ENCODE assay signal across 1 cellular context in the genomic region with DNA sequence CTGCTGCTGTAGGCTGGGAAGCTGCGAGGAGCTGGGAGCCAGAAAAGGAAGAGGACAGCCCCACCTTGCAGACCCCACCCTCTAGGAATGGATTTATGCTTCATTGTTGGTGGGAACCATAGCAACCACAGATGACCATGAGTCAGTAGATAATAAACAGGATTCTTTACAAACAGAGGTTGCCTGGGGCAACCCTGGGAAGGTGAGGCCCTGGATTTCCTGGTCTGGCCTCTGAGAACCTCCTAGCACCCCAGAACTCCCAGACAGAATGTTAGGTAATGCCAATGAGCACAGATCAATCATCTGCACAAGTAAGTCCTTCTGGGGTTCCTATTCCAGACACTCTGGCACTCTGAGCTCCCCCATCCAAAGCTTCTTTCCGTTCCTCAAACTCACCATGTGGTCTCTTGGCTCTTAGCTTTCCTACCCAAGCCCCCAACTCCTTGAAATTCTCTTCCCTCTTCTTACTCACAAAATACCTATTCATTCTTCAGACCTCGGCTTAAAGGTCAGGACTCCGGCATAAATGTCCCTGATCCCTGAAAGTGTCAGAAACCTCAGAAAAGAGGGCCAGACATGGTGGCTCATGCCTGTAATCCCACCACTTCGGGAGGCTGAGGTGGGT.
A peak's percentile ranks its signal among the peaks of the same experiment; 100 is the strongest.
TF ChIP-seq lines count a peak whose summit lies in the region.

No MANE protein-coding gene starts in this region.

TF ChIP-seq in HepG2, 621 proteins besides CTCF, POLR2A, EP300 and RAD21 (continued from another document):
- TF ChIP-seq, protein P1, sequence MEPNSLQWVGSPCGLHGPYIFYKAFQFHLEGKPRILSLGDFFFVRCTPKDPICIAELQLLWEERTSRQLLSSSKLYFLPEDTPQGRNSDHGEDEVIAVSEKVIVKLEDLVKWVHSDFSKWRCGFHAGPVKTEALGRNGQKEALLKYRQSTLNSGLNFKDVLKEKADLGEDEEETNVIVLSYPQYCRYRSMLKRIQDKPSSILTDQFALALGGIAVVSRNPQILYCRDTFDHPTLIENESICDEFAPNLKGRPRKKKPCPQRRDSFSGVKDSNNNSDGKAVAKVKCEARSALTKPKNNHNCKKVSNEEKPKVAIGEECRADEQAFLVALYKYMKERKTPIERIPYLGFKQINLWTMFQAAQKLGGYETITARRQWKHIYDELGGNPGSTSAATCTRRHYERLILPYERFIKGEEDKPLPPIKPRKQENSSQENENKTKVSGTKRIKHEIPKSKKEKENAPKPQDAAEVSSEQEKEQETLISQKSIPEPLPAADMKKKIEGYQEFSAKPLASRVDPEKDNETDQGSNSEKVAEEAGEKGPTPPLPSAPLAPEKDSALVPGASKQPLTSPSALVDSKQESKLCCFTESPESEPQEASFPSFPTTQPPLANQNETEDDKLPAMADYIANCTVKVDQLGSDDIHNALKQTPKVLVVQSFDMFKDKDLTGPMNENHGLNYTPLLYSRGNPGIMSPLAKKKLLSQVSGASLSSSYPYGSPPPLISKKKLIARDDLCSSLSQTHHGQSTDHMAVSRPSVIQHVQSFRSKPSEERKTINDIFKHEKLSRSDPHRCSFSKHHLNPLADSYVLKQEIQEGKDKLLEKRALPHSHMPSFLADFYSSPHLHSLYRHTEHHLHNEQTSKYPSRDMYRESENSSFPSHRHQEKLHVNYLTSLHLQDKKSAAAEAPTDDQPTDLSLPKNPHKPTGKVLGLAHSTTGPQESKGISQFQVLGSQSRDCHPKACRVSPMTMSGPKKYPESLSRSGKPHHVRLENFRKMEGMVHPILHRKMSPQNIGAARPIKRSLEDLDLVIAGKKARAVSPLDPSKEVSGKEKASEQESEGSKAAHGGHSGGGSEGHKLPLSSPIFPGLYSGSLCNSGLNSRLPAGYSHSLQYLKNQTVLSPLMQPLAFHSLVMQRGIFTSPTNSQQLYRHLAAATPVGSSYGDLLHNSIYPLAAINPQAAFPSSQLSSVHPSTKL (CRISPR knock-in tag; IDR thresholded peaks at IDR 0.05), result peak; percentile 41; the same call in 1 of the 2 replicates
- TF ChIP-seq, protein P2, sequence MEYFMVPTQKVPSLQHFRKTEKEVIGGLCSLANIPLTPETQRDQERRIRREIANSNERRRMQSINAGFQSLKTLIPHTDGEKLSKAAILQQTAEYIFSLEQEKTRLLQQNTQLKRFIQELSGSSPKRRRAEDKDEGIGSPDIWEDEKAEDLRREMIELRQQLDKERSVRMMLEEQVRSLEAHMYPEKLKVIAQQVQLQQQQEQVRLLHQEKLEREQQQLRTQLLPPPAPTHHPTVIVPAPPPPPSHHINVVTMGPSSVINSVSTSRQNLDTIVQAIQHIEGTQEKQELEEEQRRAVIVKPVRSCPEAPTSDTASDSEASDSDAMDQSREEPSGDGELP (IDR thresholded peaks at IDR 0.05; ENCODE audit: borderline replicate concordance, low read depth), result peak; percentile 39; the same call in 1 of the 2 replicates
- TF ChIP-seq RXRB (CRISPR knock-in tag; IDR thresholded peaks at IDR 0.05; ENCODE audit: borderline replicate concordance) (peak; percentile 49), HMG20A (CRISPR knock-in tag; IDR thresholded peaks at IDR 0.05; ENCODE audit: borderline replicate concordance) (peak; percentile 16; the same call in 1 of the 2 replicates), RFX1 (IDR thresholded peaks at IDR 0.05) (peak; percentile 96), GATAD1 (CRISPR knock-in tag; IDR thresholded peaks at IDR 0.05) (peak; percentile 7; the same call in 1 of the 2 replicates), NR2F1 (CRISPR knock-in tag; IDR thresholded peaks at IDR 0.05) (0 out of 4 replicates have a peak, but pooled peaks of 1 of the 2 experiments have one; percentile 34), FOSL2 (CRISPR knock-in tag; IDR thresholded peaks at IDR 0.05) (peak; percentile 82), IRF2 (CRISPR knock-in tag; IDR thresholded peaks at IDR 0.05) (0 out of 2 replicates have a peak, but pooled peaks have one; percentile 3), FOXK2 (IDR thresholded peaks at IDR 0.05) (peak; percentile 69), ERF (CRISPR knock-in tag; IDR thresholded peaks at IDR 0.05) (no peak), SOX13 (IDR thresholded peaks at IDR 0.05) (no peak), SOX13 (CRISPR knock-in tag; conservative IDR thresholded peaks at IDR 0.05 in 1 of 2, IDR thresholded peaks at IDR 0.05 in 1 of 2) (peak in 1 of 2 experiments; percentile 68; a peak in 1 of 4 replicates), ZNF709 (CRISPR knock-in tag; IDR thresholded peaks at IDR 0.05) (no peak), EHMT2 (IDR thresholded peaks at IDR 0.05; ENCODE audit: borderline replicate concordance, low read depth, low read length) (0 out of 2 replicates have a peak, but pooled peaks have one; percentile 32), ZBTB38 (CRISPR knock-in tag; IDR thresholded peaks at IDR 0.05) (no peak), PAWR (CRISPR knock-in tag; IDR thresholded peaks at IDR 0.05; ENCODE audit: borderline replicate concordance) (no peak), MAFK (conservative IDR thresholded peaks at IDR 0.05 in 1 of 2, IDR thresholded peaks at IDR 0.05 in 1 of 2; ENCODE audit: low read length in 2 of 2) (0 out of 4 replicates have a peak, but pooled peaks of 1 of the 2 experiments have one; percentile 13), SMC3 (IDR thresholded peaks at IDR 0.05; ENCODE audit: low read length) (no peak), GATA4 (IDR thresholded peaks at IDR 0.05; ENCODE audit: borderline replicate concordance, low read depth) (peak; percentile 36; the same call in 1 of the 2 replicates), MXI1 (IDR thresholded peaks at IDR 0.05; ENCODE audit: borderline replicate concordance, low read depth, low read length) (peak; percentile 96), ZFX (CRISPR knock-in tag; IDR thresholded peaks at IDR 0.05; ENCODE audit: low read depth) (0 out of 2 replicates have a peak, but pooled peaks have one; percentile 30), SETDB1 (CRISPR knock-in tag; IDR thresholded peaks at IDR 0.05; ENCODE audit: borderline replicate concordance) (no peak), BHLHE40 (IDR thresholded peaks at IDR 0.05; ENCODE audit: low read length) (0 out of 2 replicates have a peak, but pooled peaks have one; percentile 20), CHD4 (IDR thresholded peaks at IDR 0.05; ENCODE audit: borderline replicate concordance, low read length) (peak; percentile 84; the same call in 1 of the 2 replicates), FOXP1 (IDR thresholded peaks at IDR 0.05) (no peak), FOXP1 (CRISPR knock-in tag; IDR thresholded peaks at IDR 0.05) (peak; percentile 62; the same call in 1 of the 2 replicates), ZNF121 (CRISPR knock-in tag; IDR thresholded peaks at IDR 0.05) (peak; percentile 50; the same call in 1 of the 2 replicates), FOXM1 (CRISPR knock-in tag; IDR thresholded peaks at IDR 0.05) (no peak)
- TF ChIP-seq, protein P3, sequence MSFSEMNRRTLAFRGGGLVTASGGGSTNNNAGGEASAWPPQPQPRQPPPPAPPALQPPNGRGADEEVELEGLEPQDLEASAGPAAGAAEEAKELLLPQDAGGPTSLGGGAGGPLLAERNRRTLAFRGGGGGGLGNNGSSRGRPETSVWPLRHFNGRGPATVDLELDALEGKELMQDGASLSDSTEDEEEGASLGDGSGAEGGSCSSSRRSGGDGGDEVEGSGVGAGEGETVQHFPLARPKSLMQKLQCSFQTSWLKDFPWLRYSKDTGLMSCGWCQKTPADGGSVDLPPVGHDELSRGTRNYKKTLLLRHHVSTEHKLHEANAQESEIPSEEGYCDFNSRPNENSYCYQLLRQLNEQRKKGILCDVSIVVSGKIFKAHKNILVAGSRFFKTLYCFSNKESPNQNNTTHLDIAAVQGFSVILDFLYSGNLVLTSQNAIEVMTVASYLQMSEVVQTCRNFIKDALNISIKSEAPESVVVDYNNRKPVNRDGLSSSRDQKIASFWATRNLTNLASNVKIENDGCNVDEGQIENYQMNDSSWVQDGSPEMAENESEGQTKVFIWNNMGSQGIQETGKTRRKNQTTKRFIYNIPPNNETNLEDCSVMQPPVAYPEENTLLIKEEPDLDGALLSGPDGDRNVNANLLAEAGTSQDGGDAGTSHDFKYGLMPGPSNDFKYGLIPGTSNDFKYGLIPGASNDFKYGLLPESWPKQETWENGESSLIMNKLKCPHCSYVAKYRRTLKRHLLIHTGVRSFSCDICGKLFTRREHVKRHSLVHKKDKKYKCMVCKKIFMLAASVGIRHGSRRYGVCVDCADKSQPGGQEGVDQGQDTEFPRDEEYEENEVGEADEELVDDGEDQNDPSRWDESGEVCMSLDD (CRISPR knock-in tag; IDR thresholded peaks at IDR 0.05; ENCODE audit: borderline replicate concordance), result peak; percentile 91; the same call in 1 of the 2 replicates
- TF ChIP-seq, protein P4, sequence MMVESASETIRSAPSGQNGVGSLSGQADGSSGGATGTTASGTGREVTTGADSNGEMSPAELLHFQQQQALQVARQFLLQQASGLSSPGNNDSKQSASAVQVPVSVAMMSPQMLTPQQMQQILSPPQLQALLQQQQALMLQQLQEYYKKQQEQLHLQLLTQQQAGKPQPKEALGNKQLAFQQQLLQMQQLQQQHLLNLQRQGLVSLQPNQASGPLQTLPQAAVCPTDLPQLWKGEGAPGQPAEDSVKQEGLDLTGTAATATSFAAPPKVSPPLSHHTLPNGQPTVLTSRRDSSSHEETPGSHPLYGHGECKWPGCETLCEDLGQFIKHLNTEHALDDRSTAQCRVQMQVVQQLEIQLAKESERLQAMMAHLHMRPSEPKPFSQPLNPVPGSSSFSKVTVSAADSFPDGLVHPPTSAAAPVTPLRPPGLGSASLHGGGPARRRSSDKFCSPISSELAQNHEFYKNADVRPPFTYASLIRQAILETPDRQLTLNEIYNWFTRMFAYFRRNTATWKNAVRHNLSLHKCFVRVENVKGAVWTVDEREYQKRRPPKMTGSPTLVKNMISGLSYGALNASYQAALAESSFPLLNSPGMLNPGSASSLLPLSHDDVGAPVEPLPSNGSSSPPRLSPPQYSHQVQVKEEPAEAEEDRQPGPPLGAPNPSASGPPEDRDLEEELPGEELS (CRISPR knock-in tag; IDR thresholded peaks at IDR 0.05), result peak; percentile 64; the same call in 1 of the 2 replicates
- TF ChIP-seq, protein P5, sequence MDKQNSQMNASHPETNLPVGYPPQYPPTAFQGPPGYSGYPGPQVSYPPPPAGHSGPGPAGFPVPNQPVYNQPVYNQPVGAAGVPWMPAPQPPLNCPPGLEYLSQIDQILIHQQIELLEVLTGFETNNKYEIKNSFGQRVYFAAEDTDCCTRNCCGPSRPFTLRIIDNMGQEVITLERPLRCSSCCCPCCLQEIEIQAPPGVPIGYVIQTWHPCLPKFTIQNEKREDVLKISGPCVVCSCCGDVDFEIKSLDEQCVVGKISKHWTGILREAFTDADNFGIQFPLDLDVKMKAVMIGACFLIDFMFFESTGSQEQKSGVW (CRISPR knock-in tag; IDR thresholded peaks at IDR 0.05; ENCODE audit: borderline replicate concordance), result no peak
- TF ChIP-seq, protein P6, sequence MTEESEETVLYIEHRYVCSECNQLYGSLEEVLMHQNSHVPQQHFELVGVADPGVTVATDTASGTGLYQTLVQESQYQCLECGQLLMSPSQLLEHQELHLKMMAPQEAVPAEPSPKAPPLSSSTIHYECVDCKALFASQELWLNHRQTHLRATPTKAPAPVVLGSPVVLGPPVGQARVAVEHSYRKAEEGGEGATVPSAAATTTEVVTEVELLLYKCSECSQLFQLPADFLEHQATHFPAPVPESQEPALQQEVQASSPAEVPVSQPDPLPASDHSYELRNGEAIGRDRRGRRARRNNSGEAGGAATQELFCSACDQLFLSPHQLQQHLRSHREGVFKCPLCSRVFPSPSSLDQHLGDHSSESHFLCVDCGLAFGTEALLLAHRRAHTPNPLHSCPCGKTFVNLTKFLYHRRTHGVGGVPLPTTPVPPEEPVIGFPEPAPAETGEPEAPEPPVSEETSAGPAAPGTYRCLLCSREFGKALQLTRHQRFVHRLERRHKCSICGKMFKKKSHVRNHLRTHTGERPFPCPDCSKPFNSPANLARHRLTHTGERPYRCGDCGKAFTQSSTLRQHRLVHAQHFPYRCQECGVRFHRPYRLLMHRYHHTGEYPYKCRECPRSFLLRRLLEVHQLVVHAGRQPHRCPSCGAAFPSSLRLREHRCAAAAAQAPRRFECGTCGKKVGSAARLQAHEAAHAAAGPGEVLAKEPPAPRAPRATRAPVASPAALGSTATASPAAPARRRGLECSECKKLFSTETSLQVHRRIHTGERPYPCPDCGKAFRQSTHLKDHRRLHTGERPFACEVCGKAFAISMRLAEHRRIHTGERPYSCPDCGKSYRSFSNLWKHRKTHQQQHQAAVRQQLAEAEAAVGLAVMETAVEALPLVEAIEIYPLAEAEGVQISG (CRISPR knock-in tag; IDR thresholded peaks at IDR 0.05), result 0 out of 2 replicates have a peak, but pooled peaks have one; percentile 7
- TF ChIP-seq, protein P7, sequence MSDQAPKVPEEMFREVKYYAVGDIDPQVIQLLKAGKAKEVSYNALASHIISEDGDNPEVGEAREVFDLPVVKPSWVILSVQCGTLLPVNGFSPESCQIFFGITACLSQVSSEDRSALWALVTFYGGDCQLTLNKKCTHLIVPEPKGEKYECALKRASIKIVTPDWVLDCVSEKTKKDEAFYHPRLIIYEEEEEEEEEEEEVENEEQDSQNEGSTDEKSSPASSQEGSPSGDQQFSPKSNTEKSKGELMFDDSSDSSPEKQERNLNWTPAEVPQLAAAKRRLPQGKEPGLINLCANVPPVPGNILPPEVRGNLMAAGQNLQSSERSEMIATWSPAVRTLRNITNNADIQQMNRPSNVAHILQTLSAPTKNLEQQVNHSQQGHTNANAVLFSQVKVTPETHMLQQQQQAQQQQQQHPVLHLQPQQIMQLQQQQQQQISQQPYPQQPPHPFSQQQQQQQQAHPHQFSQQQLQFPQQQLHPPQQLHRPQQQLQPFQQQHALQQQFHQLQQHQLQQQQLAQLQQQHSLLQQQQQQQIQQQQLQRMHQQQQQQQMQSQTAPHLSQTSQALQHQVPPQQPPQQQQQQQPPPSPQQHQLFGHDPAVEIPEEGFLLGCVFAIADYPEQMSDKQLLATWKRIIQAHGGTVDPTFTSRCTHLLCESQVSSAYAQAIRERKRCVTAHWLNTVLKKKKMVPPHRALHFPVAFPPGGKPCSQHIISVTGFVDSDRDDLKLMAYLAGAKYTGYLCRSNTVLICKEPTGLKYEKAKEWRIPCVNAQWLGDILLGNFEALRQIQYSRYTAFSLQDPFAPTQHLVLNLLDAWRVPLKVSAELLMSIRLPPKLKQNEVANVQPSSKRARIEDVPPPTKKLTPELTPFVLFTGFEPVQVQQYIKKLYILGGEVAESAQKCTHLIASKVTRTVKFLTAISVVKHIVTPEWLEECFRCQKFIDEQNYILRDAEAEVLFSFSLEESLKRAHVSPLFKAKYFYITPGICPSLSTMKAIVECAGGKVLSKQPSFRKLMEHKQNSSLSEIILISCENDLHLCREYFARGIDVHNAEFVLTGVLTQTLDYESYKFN (CRISPR knock-in tag; conservative IDR thresholded peaks at IDR 0.05), result peak; percentile 56
- TF ChIP-seq, protein P8, sequence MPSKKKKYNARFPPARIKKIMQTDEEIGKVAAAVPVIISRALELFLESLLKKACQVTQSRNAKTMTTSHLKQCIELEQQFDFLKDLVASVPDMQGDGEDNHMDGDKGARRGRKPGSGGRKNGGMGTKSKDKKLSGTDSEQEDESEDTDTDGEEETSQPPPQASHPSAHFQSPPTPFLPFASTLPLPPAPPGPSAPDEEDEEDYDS (CRISPR knock-in tag; IDR thresholded peaks at IDR 0.05), result peak; percentile 15; the same call in 1 of the 2 replicates
